In the genomic region with DNA sequence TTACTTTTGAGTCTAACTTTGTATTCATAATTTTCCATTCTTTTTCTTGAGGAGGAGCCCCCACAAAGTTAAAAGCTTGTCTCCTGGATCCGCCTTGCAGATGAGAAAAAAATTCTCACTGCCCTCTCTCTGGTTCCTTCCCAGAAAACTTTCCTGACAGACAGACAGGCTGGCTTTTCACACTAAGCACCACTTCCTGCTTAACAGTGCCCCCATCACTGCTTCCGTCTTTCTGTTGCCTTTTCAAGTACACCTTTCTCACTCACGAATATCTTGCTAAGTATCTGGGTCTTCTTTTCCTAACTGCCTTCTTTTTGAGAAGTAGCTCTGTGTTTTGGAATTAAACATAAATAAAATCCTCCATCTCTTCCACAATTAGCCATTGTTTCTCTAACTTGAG, we compare ENCODE assay signal across 13 cellular contexts. TPM values are rescaled to one million over a fixed set of nuclear protein-coding genes. Genes with fewer than 3 reads are reported as not detected.
DNase-seq lines count a peak whose midpoint lies in the region; ATAC-seq and TF ChIP-seq lines count a peak whose summit lies in the region.
"Had no signal": no experiment of that assay in that cellular context is flagged by ENCODE, and none has a peak within 500 bp of the region (broad histone marks: within the 10 kb centered on the region; RNA-seq: fewer than 3 reads in every experiment).

No MANE protein-coding gene starts in this region.

- TF ChIP-seq CTCF in CD8-positive, alpha-beta T cell (IDR thresholded peaks at IDR 0.05): no peak
- no peak for TF ChIP-seq CTCF in Loucy (conservative IDR thresholded peaks at IDR 0.05; ENCODE audit: low read length)
- no peak for TF ChIP-seq CTCF in heart left ventricle (IDR thresholded peaks at IDR 0.05)
- TF ChIP-seq CTCF in body of pancreas (IDR thresholded peaks at IDR 0.05): no peak

- no peaks in the 10 kb centered on the region for H3K36me3 ChIP-seq in CD8-positive, alpha-beta T cell (ENCODE audit: insufficient read depth, low read length)
- H3K36me3 ChIP-seq in Loucy (ENCODE audit: insufficient read depth, low read length) (no peaks in the 10 kb centered on the region), heart left ventricle (no peaks in the 10 kb centered on the region), body of pancreas (replicated peaks in 1 of 2; ENCODE audit: insufficient read depth in 1 of 2, low read depth in 2 of 2) (no peaks in the 10 kb centered on the region)

- peak overlapping the region; percentile 20 for H3K27ac ChIP-seq in CD8-positive, alpha-beta T cell (ENCODE audit: low read depth, low read length)
- no peak overlapping the region for H3K27ac ChIP-seq in heart left ventricle
- no peak overlapping the region for H3K27ac ChIP-seq in body of pancreas

- intact Hi-C loops in CD8-positive, alpha-beta T cell (cut with DNase I, micrococcal nuclease): loop anchor here in 1 of 2 experiments (1.0 to 5.0 kb wide), 2 partner anchors 19 to 596 kb away; a partner anchor contains a TSS
- intact Hi-C loops in heart left ventricle (cut with DNase I) (no loop called here), body of pancreas (cut with DNase I) (no loop called here)

- H3K9me3 Mint-ChIP-seq in CD8-positive, alpha-beta T cell: no peaks in the 10 kb centered on the region
- no peaks in the 10 kb centered on the region for H3K9me3 Mint-ChIP-seq in effector memory CD8-positive, alpha-beta T cell

- H3K9me3 ChIP-seq in CD8-positive, alpha-beta T cell (ENCODE audit: low read length): no peaks in the 10 kb centered on the region
- H3K9me3 ChIP-seq in Loucy (ENCODE audit: insufficient read depth, low read depth, low read length) (no peaks in the 10 kb centered on the region), heart left ventricle (no peaks in the 10 kb centered on the region), body of pancreas (no peaks in the 10 kb centered on the region)

- no peaks in the 10 kb centered on the region for H3K79me2 ChIP-seq in Loucy (ENCODE audit: insufficient read depth, low read length)

- peak overlapping the region; percentile 75 for H2AFZ ChIP-seq in Loucy (ENCODE audit: low read length)

- no peak overlapping the region for H3K9ac ChIP-seq in Loucy (ENCODE audit: low read depth, low read length, poor library complexity, severe bottlenecking)

- WGBS in heart left ventricle, 4 donors: 63 to 71% (median 66%) methylated on average over 3 of the region's 3 CpGs
- WGBS in body of pancreas, 2 donors: 70 to 87% methylated on average over 3 of the region's 3 CpGs

- no peaks in the 10 kb centered on the region for H3F3A ChIP-seq in Loucy (ENCODE audit: low read depth)

- no peaks in the 10 kb centered on the region for H4K20me1 ChIP-seq in Loucy (ENCODE audit: insufficient read depth, low read length, poor library complexity, severe bottlenecking)

- peaks cover 52% of the 10 kb centered on the region for H3K4me1 Mint-ChIP-seq in CD8-positive, alpha-beta T cell (ENCODE audit: low read depth)
- peaks cover 22 to 34% of the 10 kb centered on the region in 2 donors for H3K4me1 Mint-ChIP-seq in effector memory CD8-positive, alpha-beta T cell (ENCODE audit: low read depth in 2 of 2)

- no peaks in the 10 kb centered on the region for H3K27me3 ChIP-seq in CD8-positive, alpha-beta T cell (ENCODE audit: insufficient read depth, low read length)
- H3K27me3 ChIP-seq in Loucy (ENCODE audit: insufficient read depth, low read length, poor library complexity, severe bottlenecking) (no peaks in the 10 kb centered on the region), heart left ventricle (no peaks in the 10 kb centered on the region), body of pancreas (no peaks in the 10 kb centered on the region)

- CTCF ChIA-PET in CD8-positive, alpha-beta T cell (lab: Charles Lee): interaction anchor here (2.8 to 4.3 kb wide), 2 partner anchors 19 to 51 kb away, joined by 10 to 20 read pairs; a partner anchor contains a TSS

- no peaks in the 10 kb centered on the region for H3K36me3 Mint-ChIP-seq in CD8-positive, alpha-beta T cell
- no peaks in the 10 kb centered on the region for H3K36me3 Mint-ChIP-seq in effector memory CD8-positive, alpha-beta T cell (ENCODE audit: insufficient read depth)

- H3K4me3 Mint-ChIP-seq in CD8-positive, alpha-beta T cell: peak overlapping the region; percentile 78
- H3K4me3 Mint-ChIP-seq in effector memory CD8-positive, alpha-beta T cell: peak overlapping the region; percentile 45 to 76

- H3K4me2 ChIP-seq in Loucy (ENCODE audit: low read depth, low read length, poor library complexity, severe bottlenecking): peak overlapping the region; percentile 29

- peak; percentile 55 for ATAC-seq in CD8-positive, alpha-beta T cell
- ATAC-seq in GM21390 (IDR thresholded peaks at IDR 0.05; ENCODE audit: unreplicated experiment) (peak; percentile 44), heart left ventricle (no peak), body of pancreas (no peak), GM19324 (IDR thresholded peaks at IDR 0.05; ENCODE audit: low FRiP score, unreplicated experiment) (no peak), HG02973 (IDR thresholded peaks at IDR 0.05; ENCODE audit: unreplicated experiment) (no peak)
- ATAC-seq in effector memory CD8-positive, alpha-beta T cell (replicated peaks): peak; percentile 75

- H3K27me3 Mint-ChIP-seq in CD8-positive, alpha-beta T cell (ENCODE audit: low read depth): no peaks in the 10 kb centered on the region
- no peaks in the 10 kb centered on the region for H3K27me3 Mint-ChIP-seq in effector memory CD8-positive, alpha-beta T cell

- peaks cover 45% of the 10 kb centered on the region for H3K4me1 ChIP-seq in CD8-positive, alpha-beta T cell (ENCODE audit: insufficient read depth, low read length)
- peaks cover 17% of the 10 kb centered on the region for H3K4me1 ChIP-seq in Loucy (ENCODE audit: insufficient read depth, low read length, poor library complexity, severe bottlenecking)
- peaks cover 0 to 34% (median 0%) of the 10 kb centered on the region in 12 donors for H3K4me1 ChIP-seq in heart left ventricle
- peaks cover 15% of the 10 kb centered on the region for H3K4me1 ChIP-seq in body of pancreas

- peak in 3 of 7 experiments; percentile 21 to 33 (median 28) for DNase-seq in CD8-positive, alpha-beta T cell
- DNase-seq in effector memory CD8-positive, alpha-beta T cell: no peak
- DNase-seq in heart left ventricle (no peak), body of pancreas (no peak)
- DNase-seq: aorta, DMS153, NCI-H446 treated with DMSO at 0.1 percent for 48 hours had no signal

- POLR2A ChIA-PET in CD8-positive, alpha-beta T cell (lab: Charles Lee): interaction anchor here (2.8 kb wide), 1 partner anchor 19 kb away, joined by 13 read pairs; a partner anchor contains a TSS

- no peaks in the 10 kb centered on the region for H3K9me2 ChIP-seq in Loucy (replicated peaks; ENCODE audit: low read depth, low read length)

- H3K27ac Mint-ChIP-seq in CD8-positive, alpha-beta T cell: peak overlapping the region; percentile 96
- H3K27ac Mint-ChIP-seq in effector memory CD8-positive, alpha-beta T cell: peak overlapping the region in 1 of 2 donors; percentile 95

- TF ChIP-seq POLR2A in heart left ventricle (IDR thresholded peaks at IDR 0.05) (no peak), body of pancreas (IDR thresholded peaks at IDR 0.05) (no peak)

- H3K4me3 ChIP-seq in CD8-positive, alpha-beta T cell (ENCODE audit: low read depth, low read length): peak overlapping the region; percentile 22
- H3K4me3 ChIP-seq in Loucy (ENCODE audit: low read length, poor library complexity, severe bottlenecking) (no peak overlapping the region), heart left ventricle (no peak overlapping the region), body of pancreas (no peak overlapping the region)

RNA-seq across cellular contexts. Expression of a gene that starts 19.8 kb away (rescaled TPM):
- total RNA-seq in CD8-positive, alpha-beta T cell: 10 to 100 TPM; 39.2 to 40.3 TPM
- 10 to 100 TPM; 41.7 to 53.6 (median 45.1) TPM for total RNA-seq in heart left ventricle
- polyA plus RNA-seq in heart left ventricle: 10 to 100 TPM; 37.0 to 52.3 TPM
- 10 to 100 TPM; 33.9 to 55.3 TPM for total RNA-seq in body of pancreas

RNA-seq across cellular contexts. Expression of a gene that starts 49.8 kb away (rescaled TPM):
- total RNA-seq in CD8-positive, alpha-beta T cell: under 1 TPM; 0.16 to 0.33 TPM
- total RNA-seq in heart left ventricle (1 to 10 TPM in 7 of 9 donors, under 1 TPM in 2; 0.91 to 4.6 (median 1.7) TPM), body of pancreas (1 to 10 TPM in 1 of 2 donors, under 1 TPM in 1; 0.26 to 1.6 TPM)
- under 1 TPM; 0.69 to 0.72 TPM for polyA plus RNA-seq in heart left ventricle
- total RNA-seq: fibroblast of lung had no signal
- polyA plus RNA-seq: aorta, liver had no signal

Comparison
In these comparisons a context has a peak if more than half of its experiments do, and no peak if none do; other contexts are left out.
1. ATAC-seq: peak in CD8-positive, alpha-beta T cell (single experiment), GM21390 (single experiment) and effector memory CD8-positive, alpha-beta T cell (single experiment); none in heart left ventricle (0 of 4), body of pancreas (single experiment), GM19324 (single experiment) and HG02973 (single experiment).